Comparison of ENCODE assay signal across 23 cellular contexts in the genomic region with DNA sequence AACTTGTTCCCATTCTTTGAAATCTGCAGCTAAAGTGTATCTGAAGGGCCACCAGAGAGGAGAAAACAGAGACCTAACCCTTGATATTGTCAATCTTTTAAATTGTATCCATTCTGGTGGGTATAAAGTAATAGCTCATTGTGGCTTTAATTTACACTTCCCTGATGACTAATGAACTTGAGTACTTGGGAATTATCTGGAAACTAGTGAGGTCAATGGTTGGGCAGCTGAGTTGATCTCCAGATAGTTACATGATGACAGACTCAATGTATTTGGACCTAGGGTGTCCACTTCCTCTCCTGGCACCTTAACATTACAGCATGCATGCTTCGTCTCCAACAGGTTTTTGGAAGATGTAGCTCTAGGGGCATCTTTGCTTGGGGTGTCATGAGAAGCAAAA.
DNase-seq lines count a peak whose midpoint lies in the region; ATAC-seq, FAIRE-seq and TF ChIP-seq lines count a peak whose summit lies in the region.
"Had no signal": no experiment of that assay in that cellular context is flagged by ENCODE, and none has a peak within 500 bp of the region (broad histone marks: within the 10 kb centered on the region; RNA-seq: fewer than 3 reads in every experiment).

No MANE protein-coding gene starts in this region.

- WGBS in GM23248 (ENCODE audit: low coverage in 1 of 2, low lambda C conversion rate in 2 of 2, missing lambda C conversion rate in 2 of 2), 2 experiments: 25 to 33% methylated on average over 1 of the region's 1 CpG

- FAIRE-seq in astrocyte (lab: Jason Lieb, UNC): peak; percentile 68
- FAIRE-seq: D721Med had no signal

- peak; percentile 54 for DNase-seq in GM23248
- peak; percentile 54 for DNase-seq in astrocyte (ENCODE audit: low read depth)
- DNase-seq in fibroblast of mammary gland (ENCODE audit: low read depth): peak; percentile 34
- DNase-seq in retinal pigment epithelial cell (ENCODE audit: low read depth): peak; percentile 30
- no peak for DNase-seq in NCI-H510A treated with DMSO at 0.1 percent for 48 hours (lab: John Stamatoyannopoulos, UW)
- DNase-seq in dedifferentiated amniotic fluid mesenchymal stem cell (ENCODE audit: extremely low spot score): no peak
- DNase-seq: BE2C, DMS53, EL, KG1, NCI-H1092 treated with DMSO at 0.1 percent for 48 hours, NCI-H1436 treated with DMSO at 0.1 percent for 48 hours, NCI-H1930, NCI-H510A, NCI-H748 treated with DMSO at 0.1 percent for 48 hours, PC-9, RPMI8226, SHP77, SW 1271 had no signal

- no peaks in the 10 kb centered on the region for H3K36me3 Mint-ChIP-seq in astrocyte (ENCODE audit: low read depth, unreplicated experiment)

- no peak overlapping the region for H3K27ac ChIP-seq in GM23248
- H3K27ac ChIP-seq in astrocyte (ENCODE audit: low read depth, low read length): no peak overlapping the region
- H3K27ac ChIP-seq: A549, PC-9, SK-N-MC had no signal

- H3K9me3 ChIP-seq in GM23248 (ENCODE audit: low read depth) (no peaks in the 10 kb centered on the region), astrocyte (ENCODE audit: insufficient read depth, low read depth, low read length) (no peaks in the 10 kb centered on the region)
- H3K9me3 ChIP-seq: BE2C had no signal

- no peak overlapping the region for H3K27ac Mint-ChIP-seq in astrocyte (ENCODE audit: unreplicated experiment)

- H3K36me3 ChIP-seq in GM23248 (ENCODE audit: low read depth): no peaks in the 10 kb centered on the region
- no peaks in the 10 kb centered on the region for H3K36me3 ChIP-seq in astrocyte (ENCODE audit: insufficient read depth, low read length)
- H3K36me3 ChIP-seq: BE2C had no signal

- no peaks in the 10 kb centered on the region for H4K20me1 ChIP-seq in GM23248 (ENCODE audit: insufficient read depth)
- no peaks in the 10 kb centered on the region for H4K20me1 ChIP-seq in astrocyte (ENCODE audit: insufficient read depth, low read length)

- no peaks in the 10 kb centered on the region for H3K4me1 Mint-ChIP-seq in astrocyte (ENCODE audit: low read depth, unreplicated experiment)

- no peak overlapping the region for H3K4me3 Mint-ChIP-seq in astrocyte (ENCODE audit: unreplicated experiment)

- H3K4me2 ChIP-seq in GM23248 (ENCODE audit: unreplicated experiment) (peak overlapping the region; percentile 19), astrocyte (ENCODE audit: low read length) (no peak overlapping the region)
- H3K4me2 ChIP-seq: A549, PC-9 had no signal

- in situ Hi-C loops in GM23248 (cut with MboI): no loop called here

- H3K79me2 ChIP-seq in GM23248 (ENCODE audit: insufficient read depth) (no peaks in the 10 kb centered on the region), astrocyte (ENCODE audit: insufficient read depth, low read length) (no peaks in the 10 kb centered on the region)

- H3K9me3 Mint-ChIP-seq in astrocyte (ENCODE audit: unreplicated experiment): peaks cover 12% of the 10 kb centered on the region

- no peak for ATAC-seq in GM21447 (IDR thresholded peaks at IDR 0.05; ENCODE audit: unreplicated experiment)
- ATAC-seq: A549 had no signal

- H3K27me3 Mint-ChIP-seq in astrocyte (ENCODE audit: low read depth, unreplicated experiment): no peaks in the 10 kb centered on the region

- H3F3A ChIP-seq in GM23248 (ENCODE audit: insufficient read depth): peaks cover 13% of the 10 kb centered on the region; the same call in 1 of the 2 replicates

- no peak for TF ChIP-seq CTCF in astrocyte (IDR thresholded peaks at IDR 0.05; ENCODE audit: insufficient read depth, low read depth, low read length)
- no peak for TF ChIP-seq CTCF in fibroblast of mammary gland (conservative IDR thresholded peaks at IDR 0.05; ENCODE audit: control insufficient read depth, insufficient read depth, low read depth, low read length)
- no peak for TF ChIP-seq CTCF in retinal pigment epithelial cell (conservative IDR thresholded peaks at IDR 0.05; ENCODE audit: low read depth, low read length)

- H3K9ac ChIP-seq in GM23248: no peak overlapping the region
- H3K9ac ChIP-seq in astrocyte (ENCODE audit: low read length): no peak overlapping the region

- H3K27me3 ChIP-seq in GM23248 (replicated peaks; ENCODE audit: insufficient read depth) (no peaks in the 10 kb centered on the region), astrocyte (ENCODE audit: insufficient read depth, low read length) (no peaks in the 10 kb centered on the region)
- H3K27me3 ChIP-seq: BE2C had no signal

- no peaks in the 10 kb centered on the region for H3K9me2 ChIP-seq in GM23248 (ENCODE audit: insufficient read depth)

- H3K4me3 ChIP-seq in GM23248: no peak overlapping the region
- no peak overlapping the region for H3K4me3 ChIP-seq in astrocyte (ENCODE audit: insufficient read depth, low read depth, low read length)
- no peak overlapping the region for H3K4me3 ChIP-seq in fibroblast of mammary gland (ENCODE audit: control insufficient read depth, low read depth, low read length)
- H3K4me3 ChIP-seq in retinal pigment epithelial cell (ENCODE audit: low read length): no peak overlapping the region
- H3K4me3 ChIP-seq: A549, PC-9, SK-N-MC had no signal

- H3K4me1 ChIP-seq in GM23248 (ENCODE audit: insufficient read depth) (peaks cover 22% of the 10 kb centered on the region), astrocyte (ENCODE audit: insufficient read depth, low read length) (no peaks in the 10 kb centered on the region)
- H3K4me1 ChIP-seq: A549, BE2C had no signal

- H2AFZ ChIP-seq in GM23248: peak overlapping the region; percentile 15; the same call in 1 of the 2 replicates
- H2AFZ ChIP-seq in astrocyte (ENCODE audit: low read depth, low read length): no peak overlapping the region
- H2AFZ ChIP-seq: PC-9 had no signal

Comparison
In these comparisons a context has a peak if more than half of its experiments do, and no peak if none do; other contexts are left out.
1. DNase-seq: peak in GM23248 (single experiment), astrocyte (single experiment), fibroblast of mammary gland (single experiment) and retinal pigment epithelial cell (single experiment); none in NCI-H510A treated with DMSO at 0.1 percent for 48 hours (single experiment) and dedifferentiated amniotic fluid mesenchymal stem cell (single experiment).